Comparison of ENCODE assay signal across 1 cellular context in the genomic region with DNA sequence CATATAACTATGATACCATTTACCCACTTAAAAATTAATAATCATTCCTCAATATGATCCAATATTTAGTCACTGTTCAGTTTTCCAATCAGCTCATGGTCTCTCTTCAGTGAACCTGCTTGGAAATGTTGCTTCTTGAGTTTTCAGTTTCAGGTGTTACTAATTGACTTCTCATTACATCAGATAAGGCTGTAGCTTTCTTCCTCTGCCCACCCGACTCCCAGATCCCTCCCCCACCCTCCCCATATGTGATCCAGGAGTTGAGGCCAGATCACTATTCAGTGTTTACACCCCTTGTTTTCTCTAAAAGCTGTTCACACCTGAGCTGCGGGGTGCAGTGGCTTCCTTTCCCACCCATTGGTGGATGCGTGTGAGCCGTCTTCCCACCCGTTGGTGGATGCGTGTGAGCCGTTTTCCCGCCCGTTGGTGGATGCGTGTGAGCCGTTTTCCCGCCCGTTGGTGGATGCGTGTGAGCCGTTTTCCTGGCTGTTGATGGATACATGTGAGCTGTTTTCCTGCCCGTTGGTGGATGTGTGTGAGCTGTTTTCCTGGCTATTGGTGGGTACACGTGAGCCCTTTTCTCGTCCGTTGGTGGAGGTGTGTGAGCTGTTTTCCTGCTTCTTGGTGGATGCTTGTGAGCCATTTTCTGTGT.
TF ChIP-seq lines count a peak whose summit lies in the region.

No MANE protein-coding gene starts in this region.

TF ChIP-seq in GM12878, 131 proteins besides CTCF, POLR2A, EP300 and RAD21:
- TF ChIP-seq, protein P1, sequence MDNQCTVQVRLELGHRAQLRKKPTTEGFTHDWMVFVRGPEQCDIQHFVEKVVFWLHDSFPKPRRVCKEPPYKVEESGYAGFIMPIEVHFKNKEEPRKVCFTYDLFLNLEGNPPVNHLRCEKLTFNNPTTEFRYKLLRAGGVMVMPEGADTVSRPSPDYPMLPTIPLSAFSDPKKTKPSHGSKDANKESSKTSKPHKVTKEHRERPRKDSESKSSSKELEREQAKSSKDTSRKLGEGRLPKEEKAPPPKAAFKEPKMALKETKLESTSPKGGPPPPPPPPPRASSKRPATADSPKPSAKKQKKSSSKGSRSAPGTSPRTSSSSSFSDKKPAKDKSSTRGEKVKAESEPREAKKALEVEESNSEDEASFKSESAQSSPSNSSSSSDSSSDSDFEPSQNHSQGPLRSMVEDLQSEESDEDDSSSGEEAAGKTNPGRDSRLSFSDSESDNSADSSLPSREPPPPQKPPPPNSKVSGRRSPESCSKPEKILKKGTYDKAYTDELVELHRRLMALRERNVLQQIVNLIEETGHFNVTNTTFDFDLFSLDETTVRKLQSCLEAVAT (IDR thresholded peaks at IDR 0.05): peak; percentile 54; the same call in 1 of the 2 replicates
- TF ChIP-seq IKZF2 (IDR thresholded peaks at IDR 0.05): peak in 1 of 2 experiments; percentile 10; a peak in 1 of 4 replicates
- TF ChIP-seq MEF2B (IDR thresholded peaks at IDR 0.05; ENCODE audit: partially characterized antibody, poor library complexity, severe bottlenecking): no peak
- TF ChIP-seq MTA2 (IDR thresholded peaks at IDR 0.05; ENCODE audit: low read depth): 0 out of 2 replicates have a peak, but pooled peaks have one; percentile 14
- TF ChIP-seq BHLHE40 (IDR thresholded peaks at IDR 0.05; ENCODE audit: borderline replicate concordance in 1 of 2, low read depth in 2 of 2, low read length in 1 of 2): no peak
- TF ChIP-seq MTA3 (IDR thresholded peaks at IDR 0.05; ENCODE audit: borderline replicate concordance, low read length): peak; percentile 6; the same call in 1 of the 2 replicates
